Comparison of ENCODE assay signal across 12 cellular contexts in the genomic region with DNA sequence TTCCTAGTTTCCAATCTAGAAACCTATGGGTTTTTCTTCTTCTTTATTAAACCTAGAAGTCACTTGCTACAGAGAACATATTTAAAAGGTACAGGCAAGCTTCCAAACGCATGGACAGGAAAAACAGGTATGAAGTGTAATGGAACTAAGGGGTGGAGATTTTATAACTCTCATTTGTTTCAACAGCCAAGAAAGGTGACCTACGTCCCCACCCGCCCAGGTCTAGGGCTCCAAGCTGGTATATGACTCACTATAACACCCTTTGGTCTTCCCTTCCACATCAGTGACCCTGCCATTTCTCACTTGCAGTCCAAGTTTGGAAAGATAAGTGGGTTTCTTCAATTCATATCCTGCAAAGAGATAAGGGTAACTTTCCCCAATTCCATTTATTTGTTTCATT. TPM values are rescaled to one million over a fixed set of nuclear protein-coding genes. Genes with fewer than 3 reads are reported as not detected.
DNase-seq lines count a peak whose midpoint lies in the region; ATAC-seq and TF ChIP-seq lines count a peak whose summit lies in the region.
"Had no signal": no experiment of that assay in that cellular context is flagged by ENCODE, and none has a peak within 500 bp of the region (broad histone marks: within the 10 kb centered on the region; RNA-seq: fewer than 3 reads in every experiment).

No MANE protein-coding gene starts in this region.

- H3K27ac ChIP-seq in OCI-LY3 (ENCODE audit: low read length) (no peak overlapping the region), epithelial cell of prostate (peak overlapping the region; percentile 91), tibial nerve (peak overlapping the region in 1 of 4 donors; percentile 37)
- H3K27ac ChIP-seq: tibial artery had no signal

- H3K4me1 ChIP-seq in OCI-LY3 (ENCODE audit: low read length) (peaks cover 7% of the 10 kb centered on the region), tibial nerve (peaks cover 0 to 11% (median 0%) of the 10 kb centered on the region in 4 donors)

- H3K36me3 ChIP-seq in OCI-LY3 (replicated peaks; ENCODE audit: low read depth, low read length) (no peaks in the 10 kb centered on the region), tibial nerve (no peaks in the 10 kb centered on the region)
- H3K36me3 ChIP-seq: tibial artery had no signal

- DNase-seq in epithelial cell of prostate (ENCODE audit: low read depth, low spot score) (peak; percentile 80), progenitor cell of endocrine pancreas (ENCODE audit: low spot score, unreplicated experiment) (no peak), GM03348 (ENCODE audit: low spot score) (no peak), tibial nerve (ENCODE audit: low spot score in 2 of 2) (no peak), CD14-positive monocyte (ENCODE audit: low spot score) (no peak)

- no peaks in the 10 kb centered on the region for H3K9me3 Mint-ChIP-seq in progenitor cell of endocrine pancreas (ENCODE audit: low read depth)
- H3K9me3 Mint-ChIP-seq in CD14-positive monocyte = no peaks in the 10 kb centered on the region
- H3K9me3 Mint-ChIP-seq: natural killer cell, T-cell had no signal

- no peak for TF ChIP-seq POLR2A in tibial nerve (IDR thresholded peaks at IDR 0.05)

- TF ChIP-seq EP300 in tibial nerve (IDR thresholded peaks at IDR 0.05) = no peak

- H3K4me3 Mint-ChIP-seq in progenitor cell of endocrine pancreas (ENCODE audit: low read depth) (no peak overlapping the region), CD14-positive monocyte (no peak overlapping the region)

- ATAC-seq in GM18511 (IDR thresholded peaks at IDR 0.05; ENCODE audit: unreplicated experiment) = peak; percentile 32
- ATAC-seq in HG02885 (IDR thresholded peaks at IDR 0.05; ENCODE audit: poor library complexity, unreplicated experiment) = no peak

- H3K27me3 ChIP-seq in OCI-LY3 (ENCODE audit: low read depth, low read length) = no peaks in the 10 kb centered on the region
- H3K27me3 ChIP-seq in tibial nerve = no peaks in the 10 kb centered on the region

- H3K9me3 ChIP-seq in OCI-LY3 (ENCODE audit: insufficient read depth, low read length) (no peaks in the 10 kb centered on the region), tibial nerve (no peaks in the 10 kb centered on the region)
- H3K9me3 ChIP-seq: tibial artery had no signal

- no peaks in the 10 kb centered on the region for H3K36me3 Mint-ChIP-seq in progenitor cell of endocrine pancreas (ENCODE audit: insufficient read depth)
- no peaks in the 10 kb centered on the region for H3K36me3 Mint-ChIP-seq in CD14-positive monocyte
- H3K36me3 Mint-ChIP-seq: activated CD8-positive, alpha-beta memory T cell treated with anti-CD3 and anti-CD28 coated beads, Interleukin-2, amount 10 ng/mL, durations not matched to agents 7 days and 5 days; natural killer cell; T-cell had no signal

- intact Hi-C loops in CD14-positive monocyte (cut with micrococcal nuclease) = no loop called here

- H3K27ac Mint-ChIP-seq in progenitor cell of endocrine pancreas = peak overlapping the region; percentile 84
- no peak overlapping the region for H3K27ac Mint-ChIP-seq in CD14-positive monocyte

- peaks cover 14% of the 10 kb centered on the region for H3K4me1 Mint-ChIP-seq in progenitor cell of endocrine pancreas (ENCODE audit: low read depth)
- peaks cover 26% of the 10 kb centered on the region for H3K4me1 Mint-ChIP-seq in CD14-positive monocyte

- no peaks in the 10 kb centered on the region for H4K20me1 ChIP-seq in OCI-LY3 (ENCODE audit: insufficient read depth, low read length)

- peaks cover 7% of the 10 kb centered on the region for H3K27me3 Mint-ChIP-seq in progenitor cell of endocrine pancreas
- H3K27me3 Mint-ChIP-seq in CD14-positive monocyte (ENCODE audit: low read depth in 3 of 3) = peaks cover 0 to 9% (median 3%) of the 10 kb centered on the region in 3 donors

- H2AFZ ChIP-seq in OCI-LY3 (ENCODE audit: low read depth, low read length) = peak overlapping the region; percentile 33

- H3K9ac ChIP-seq in OCI-LY3 (ENCODE audit: low read length) = 0 out of 2 replicates have a peak overlapping the region, but pooled peaks have one; percentile 11

- no peaks in the 10 kb centered on the region for H3K79me2 ChIP-seq in OCI-LY3 (ENCODE audit: low read length)

- H3K4me3 ChIP-seq in OCI-LY3 (ENCODE audit: low read length) (peak overlapping the region; percentile 76; the same call in 1 of the 2 replicates), tibial nerve (no peak overlapping the region)
- H3K4me3 ChIP-seq: tibial artery had no signal

- peak overlapping the region; percentile 52 for H3K4me2 ChIP-seq in OCI-LY3 (ENCODE audit: low read length)

- WGBS in tibial nerve, 2 donors = 82 to 90% methylated on average over 3 of the region's 3 CpGs

- no peak for TF ChIP-seq CTCF in OCI-LY3 (IDR thresholded peaks at IDR 0.05; ENCODE audit: low read depth, low read length)
- no peak for TF ChIP-seq CTCF in progenitor cell of endocrine pancreas (IDR thresholded peaks at IDR 0.05; ENCODE audit: unreplicated experiment)
- no peak for TF ChIP-seq CTCF in tibial nerve (IDR thresholded peaks at IDR 0.05)
- no peak for TF ChIP-seq CTCF in CD14-positive monocyte (IDR thresholded peaks at IDR 0.05)

RNA-seq across cellular contexts. Expression of a gene that starts 6.0 kb away (rescaled TPM):
- total RNA-seq in progenitor cell of endocrine pancreas (0.11 and 0.79 TPM in 2 replicates), tibial nerve (under 1 TPM in 3 of 4 donors, not detected in 1; 0.20 to 0.30 (median 0.21) TPM)
- polyA plus RNA-seq in CD14-positive monocyte = not detected
- total RNA-seq: activated CD8-positive, alpha-beta memory T cell treated with anti-CD3 and anti-CD28 coated beads, Interleukin-2, amount 10 ng/mL, durations not matched to agents 7 days and 5 days had no signal

RNA-seq across cellular contexts. Expression of a gene that starts 27.7 kb away (rescaled TPM):
- total RNA-seq in progenitor cell of endocrine pancreas = 52.3 and 59.2 TPM in 2 replicates
- 10 to 100 TPM; 27.5 to 84.9 (median 28.9) TPM for total RNA-seq in tibial nerve
- 10 to 100 TPM; 13.4 to 21.0 TPM for polyA plus RNA-seq in CD14-positive monocyte

RNA-seq across cellular contexts. Expression of a gene that starts 59.6 kb away (rescaled TPM):
- 17.8 and 18.0 TPM in 2 replicates for total RNA-seq in progenitor cell of endocrine pancreas
- total RNA-seq in tibial nerve = 10 to 100 TPM; 11.4 to 19.8 (median 14.9) TPM
- 1 to 10 TPM; 3.9 to 5.4 TPM for polyA plus RNA-seq in CD14-positive monocyte
